Comparison of ENCODE assay signal across 9 cellular contexts in genomic region chr19:43774103-43774939, GRCh38. TPM values are rescaled to one million over a fixed set of nuclear protein-coding genes. Genes with fewer than 3 reads are reported as not detected.
A peak's percentile ranks its signal among the peaks of the same experiment; 100 is the strongest.
DNase-seq lines count a peak whose midpoint lies in the region; ATAC-seq, FAIRE-seq and TF ChIP-seq lines count a peak whose summit lies in the region.
"Had no signal": no experiment of that assay in that cellular context is flagged by ENCODE, and none has a peak within 500 bp of the region (broad histone marks: within the 10 kb centered on the region; RNA-seq: fewer than 3 reads in every experiment).

No MANE protein-coding gene starts in this region.

- TF ChIP-seq RAD21 in H1 (IDR thresholded peaks at IDR 0.05 in 1 of 2, conservative IDR thresholded peaks at IDR 0.05 in 1 of 2; ENCODE audit: low read depth in 2 of 2, low read length in 2 of 2): peak; percentile 27 to 36; a peak in 2 of 4 replicates

- peak overlapping the region in 3 of 4 donors; percentile 57 to 97 (median 76) for H3K4me3 Mint-ChIP-seq in IgD-negative memory B cell

- DNase-seq in H1 (ENCODE audit: low read depth in 1 of 2, low spot score in 2 of 2): peak in 1 of 2 experiments; percentile 84
- DNase-seq in right lobe of liver: peak; percentile 67 to 73 (median 70)
- DNase-seq in testis: peak; percentile 68
- DNase-seq in stimulated activated CD8-positive, alpha-beta memory T cell treated with anti-CD3 and anti-CD28 coated beads, Interleukin-4, amount 100 ng/mL, for 48 hours: no peak
- DNase-seq in SIG-M5 treated with dmso at 0.1 percent for 504 hours (lab: John Stamatoyannopoulos, UW; ENCODE audit: unreplicated experiment): no peak
- DNase-seq in putamen (ENCODE audit: low spot score): no peak

- H3K27me3 Mint-ChIP-seq in IgD-negative memory B cell: no peaks in the 10 kb centered on the region

- H3K4me1 ChIP-seq in H1 (replicated peaks in 1 of 4; ENCODE audit: control insufficient read depth in 3 of 4, insufficient read depth in 4 of 4, low read length in 3 of 4) (peaks cover 4 to 13% (median 8%) of the 10 kb centered on the region in 4 experiments), right lobe of liver (peaks cover 0 to 9% (median 0%) of the 10 kb centered on the region in 4 donors), testis (peaks cover 11% of the 10 kb centered on the region)

- H2AFZ ChIP-seq in H1 (ENCODE audit: low read length): peak overlapping the region; percentile 87

- no peak overlapping the region for H2BK120ac ChIP-seq in H1 (replicated peaks; ENCODE audit: low read depth, low read length)

- H3K4me1 Mint-ChIP-seq in IgD-negative memory B cell: peaks cover 30 to 38% (median 30%) of the 10 kb centered on the region in 3 donors

- no peak for FAIRE-seq in H1 (lab: Jason Lieb, UNC)

- POLR2A ChIA-PET in H1 (lab: Charles Lee; ENCODE audit: partially characterized antibody): interaction anchor here (1.3 to 5.3 kb wide), 3 partner anchors 20 to 161 kb away, joined by 3 to 23 read pairs (median 3); partner anchors contain the start of genes SMG9 and ZNF45

- intact Hi-C loops in right lobe of liver (cut with DNase I): no loop called here
- intact Hi-C loops in testis (cut with DNase I; ENCODE audit: low total_unique reads): no loop called here

- H2BK20ac ChIP-seq in H1 (ENCODE audit: low read length): no peak overlapping the region

- peak; percentile 42 to 80 (median 75) for TF ChIP-seq CTCF in H1 (IDR thresholded peaks at IDR 0.05; ENCODE audit: control extremely low read depth in 1 of 3, insufficient read depth in 1 of 3, low read depth in 1 of 3, low read length in 3 of 3)
- TF ChIP-seq CTCF in right lobe of liver (IDR thresholded peaks at IDR 0.05): peak; percentile 40 to 51 (median 48)
- TF ChIP-seq CTCF in testis (IDR thresholded peaks at IDR 0.05): peak; percentile 16 to 50 (median 47)

- 10% methylated on average over 32 of the region's 63 CpGs; no CpG with 5 or more reads in 1 of the 2 experiments for WGBS in H1 (ENCODE audit: extremely low coverage in 1 of 2, insufficient coverage in 1 of 2, insufficient read length in 1 of 2, insufficient replicate concordance in 2 of 2, low coverage in 1 of 2, low lambda C conversion rate in 2 of 2, missing lambda C conversion rate in 1 of 2), 2 experiments
- 21% methylated on average over 5 of the region's 63 CpGs for WGBS in right lobe of liver (ENCODE audit: insufficient coverage, low coverage, low lambda C conversion rate, missing lambda C conversion rate)
- 12 to 15% methylated on average over 21 to 46 of the region's 63 CpGs for WGBS in testis, 2 donors

- no peak overlapping the region for H3K18ac ChIP-seq in H1 (ENCODE audit: extremely low read depth, low read length)

- H3K27ac Mint-ChIP-seq in IgD-negative memory B cell: peak overlapping the region in 2 of 3 donors; percentile 71 to 96

- H3K9me3 ChIP-seq in H1 (ENCODE audit: insufficient read depth in 2 of 2, low read depth in 1 of 2, low read length in 1 of 2): no peaks in the 10 kb centered on the region
- H3K9me3 ChIP-seq in right lobe of liver: no peaks in the 10 kb centered on the region
- no peaks in the 10 kb centered on the region for H3K9me3 ChIP-seq in testis

- peaks cover 9% of the 10 kb centered on the region for H3K23me2 ChIP-seq in H1 (ENCODE audit: low read depth, low read length)

- no peaks in the 10 kb centered on the region for H3K9me3 Mint-ChIP-seq in IgD-negative memory B cell

- no peaks in the 10 kb centered on the region for H3K79me1 ChIP-seq in H1 (ENCODE audit: low read depth, low read length)

- H3K27ac ChIP-seq in H1 (ENCODE audit: low read depth, low read length) (no peak overlapping the region), right lobe of liver (no peak overlapping the region), testis (no peak overlapping the region)

- H3K4me3 ChIP-seq in H1 (ENCODE audit: extremely low read depth in 1 of 4, insufficient read depth in 2 of 4, low read depth in 3 of 4, low read length in 4 of 4) (peak overlapping the region; percentile 30 to 67 (median 58)), right lobe of liver (peak overlapping the region in 2 of 3 donors; percentile 7 to 22), testis (peak overlapping the region; percentile 29 to 37)

- no peak overlapping the region for H3K23ac ChIP-seq in H1 (ENCODE audit: insufficient read length)

- H4K5ac ChIP-seq in H1 (ENCODE audit: insufficient read length, low read depth, low read length): no peak overlapping the region

- TF ChIP-seq POLR2A in H1 (IDR thresholded peaks at IDR 0.05; ENCODE audit: control extremely low read depth in 1 of 2, low read depth in 2 of 2, low read length in 2 of 2) (no peak), right lobe of liver (IDR thresholded peaks at IDR 0.05) (no peak), testis (IDR thresholded peaks at IDR 0.05) (no peak)

- CTCF ChIA-PET in H1 (lab: Charles Lee; ENCODE audit: partially characterized antibody): interaction anchor here (0.6 to 37.0 kb wide), 6 partner anchors 13 to 153 kb away, joined by 3 to 703 read pairs (median 3); partner anchors contain the start of gene SMG9

- H3K27me3 ChIP-seq in H1 (replicated peaks in 1 of 4; ENCODE audit: control insufficient read depth in 3 of 4, extremely low read depth in 1 of 4, insufficient read depth in 3 of 4, low read length in 3 of 4) (peaks cover 11 to 35% (median 28%) of the 10 kb centered on the region in 4 experiments), right lobe of liver (no peaks in the 10 kb centered on the region), testis (no peaks in the 10 kb centered on the region)

- no peaks in the 10 kb centered on the region for H3K79me2 ChIP-seq in H1 (ENCODE audit: control insufficient read depth in 1 of 2, insufficient read depth in 2 of 2, low read length in 2 of 2)

- H3K9ac ChIP-seq in H1 (replicated peaks in 1 of 4; ENCODE audit: extremely low read depth in 1 of 4, low read depth in 3 of 4, low read length in 3 of 4): peak overlapping the region in 1 of 4 experiments; percentile 13; a peak in 2 of 7 replicates

- peak overlapping the region; percentile 50 for H2BK12ac ChIP-seq in H1 (ENCODE audit: low read depth, low read length)

- H2AK5ac ChIP-seq in H1 (ENCODE audit: low read depth, low read length): no peak overlapping the region

- ATAC-seq in right lobe of liver (peak; percentile 80 to 89 (median 87)), HG03354 (IDR thresholded peaks at IDR 0.05; ENCODE audit: poor library complexity, severe bottlenecking, unreplicated experiment) (no peak)

- no peak overlapping the region for H3K56ac ChIP-seq in H1 (replicated peaks; ENCODE audit: insufficient read length, low read depth, low read length)

- no peak overlapping the region for H4K91ac ChIP-seq in H1 (replicated peaks; ENCODE audit: insufficient read length, low read length)

- H3K14ac ChIP-seq in H1 (ENCODE audit: insufficient read length): no peak overlapping the region

- H3K36me3 Mint-ChIP-seq in IgD-negative memory B cell: peaks cover 7% of the 10 kb centered on the region

- no peak for TF ChIP-seq EP300 in H1 (IDR thresholded peaks at IDR 0.05; ENCODE audit: borderline replicate concordance in 1 of 2, low read depth in 2 of 2, low read length in 2 of 2)

- peak overlapping the region; percentile 69; the same call in 1 of the 2 replicates for H4K8ac ChIP-seq in H1 (ENCODE audit: extremely low read depth, insufficient read depth, low read length)

- no peak overlapping the region for H3K4ac ChIP-seq in H1 (replicated peaks; ENCODE audit: insufficient read length, low read depth, low read length)

- H2BK15ac ChIP-seq in H1 (ENCODE audit: low read length): peak overlapping the region; percentile 81; the same call in 1 of the 2 replicates

- H4K20me1 ChIP-seq in H1 (replicated peaks in 1 of 2; ENCODE audit: control insufficient read depth in 1 of 2, insufficient read depth in 2 of 2, low read length in 2 of 2): no peaks in the 10 kb centered on the region

- peak overlapping the region; percentile 55; the same call in 1 of the 2 replicates for H2BK5ac ChIP-seq in H1 (ENCODE audit: low read depth, low read length)

- H3K4me2 ChIP-seq in H1 (ENCODE audit: insufficient read depth in 1 of 2, low read depth in 2 of 2, low read length in 2 of 2): peak overlapping the region; percentile 76 to 95

- no peaks in the 10 kb centered on the region for H3K36me3 ChIP-seq in H1 (ENCODE audit: control insufficient read depth in 2 of 4, insufficient read depth in 4 of 4, low read length in 3 of 4)
- no peaks in the 10 kb centered on the region for H3K36me3 ChIP-seq in right lobe of liver
- no peaks in the 10 kb centered on the region for H3K36me3 ChIP-seq in testis (ENCODE audit: low read depth, missing control alignments)

RNA-seq across cellular contexts. Expression of gene KCNN4, which starts 6.5 kb away (rescaled TPM):
- polyA plus RNA-seq in IgD-negative memory B cell: 87.9 TPM
- total RNA-seq in H1 (2021; fragmentation: NEBNext Ultra II Directional; extraction: Animal tissue kit (Norgen Biotek cat#: 25700)): 0.78 and 1.0 TPM in 2 replicates
- polyA plus RNA-seq in H1 (2011; rRNA removed): 1.5 and 2.0 TPM in 2 replicates
- polyA plus RNA-seq in H1 (2011; cell fraction: cytosol; rRNA removed): 1.6 TPM
- 3.1 TPM for polyA plus RNA-seq in H1 (2011; cell fraction: nucleus; rRNA removed)
- polyA plus RNA-seq in H1 (2012, experiment 1 of 2): 0.64 to 1.2 TPM (median 0.86 TPM) in 4 replicates
- polyA plus RNA-seq in H1 (2012, experiment 2 of 2): 0.56 TPM
- 1.1 TPM for polyA plus RNA-seq in H1 (2013, experiment 1 of 2)
- polyA plus RNA-seq in H1 (2013, experiment 2 of 2): 1.1 TPM
- polyA minus RNA-seq in H1 (2011; rRNA and poly(A)+ RNA removed): 0.39 and 0.54 TPM in 2 replicates
- not detected for polyA minus RNA-seq in H1 (2011; cell fraction: cytosol; rRNA and poly(A)+ RNA removed)
- polyA minus RNA-seq in H1 (2011; cell fraction: nucleus; rRNA and poly(A)+ RNA removed): 2.1 TPM
- 1 to 10 TPM in 1 of 6 experiments, under 1 TPM in 4, not detected in 1; 0.18 to 1.4 (median 0.27) TPM for total RNA-seq in right lobe of liver
- 1 to 10 TPM; 2.3 to 4.6 TPM for total RNA-seq in testis
- 4.1 TPM for polyA plus RNA-seq in testis (ENCODE audit: insufficient read depth, low read depth, low replicate concordance)

RNA-seq across cellular contexts. Expression of gene SMG9, which starts 19.6 kb away (rescaled TPM):
- 15.6 TPM for polyA plus RNA-seq in IgD-negative memory B cell
- 28.7 and 34.0 TPM in 2 replicates for total RNA-seq in H1 (2021; fragmentation: NEBNext Ultra II Directional; extraction: Animal tissue kit (Norgen Biotek cat#: 25700))
- polyA plus RNA-seq in H1 (2011; rRNA removed): 20.4 and 25.6 TPM in 2 replicates
- 16.5 TPM for polyA plus RNA-seq in H1 (2011; cell fraction: cytosol; rRNA removed)
- 50.0 TPM for polyA plus RNA-seq in H1 (2011; cell fraction: nucleus; rRNA removed)
- polyA plus RNA-seq in H1 (2012, experiment 1 of 2): 21.5 to 33.3 TPM (median 28.7 TPM) in 4 replicates
- 14.0 TPM for polyA plus RNA-seq in H1 (2012, experiment 2 of 2)
- 13.1 TPM for polyA plus RNA-seq in H1 (2013, experiment 1 of 2)
- polyA plus RNA-seq in H1 (2013, experiment 2 of 2): 12.1 TPM
- 13.7 and 13.8 TPM in 2 replicates for polyA minus RNA-seq in H1 (2011; rRNA and poly(A)+ RNA removed)
- polyA minus RNA-seq in H1 (2011; cell fraction: cytosol; rRNA and poly(A)+ RNA removed): 12.5 TPM
- polyA minus RNA-seq in H1 (2011; cell fraction: nucleus; rRNA and poly(A)+ RNA removed): 15.1 TPM
- 10 to 100 TPM in 2 of 6 experiments, 1 to 10 TPM in 4; 6.5 to 13.5 (median 9.8) TPM for total RNA-seq in right lobe of liver
- 10 to 100 TPM; 65.0 to 76.8 TPM for total RNA-seq in testis
- 144 TPM for polyA plus RNA-seq in testis (ENCODE audit: insufficient read depth, low read depth, low replicate concordance)

RNA-seq across cellular contexts. Expression of gene LYPD5, which starts 27.9 kb away (rescaled TPM):
- polyA plus RNA-seq in IgD-negative memory B cell (not detected), H1 (2011; rRNA removed) (4.3 TPM in 2 replicates), testis (ENCODE audit: insufficient read depth, low read depth, low replicate concordance) (12.6 TPM)
- 0.59 and 0.74 TPM in 2 replicates for total RNA-seq in H1 (2021; fragmentation: NEBNext Ultra II Directional; extraction: Animal tissue kit (Norgen Biotek cat#: 25700))
- 2.2 TPM for polyA plus RNA-seq in H1 (2011; cell fraction: cytosol; rRNA removed)
- polyA plus RNA-seq in H1 (2011; cell fraction: nucleus; rRNA removed): 3.5 TPM
- 0.83 to 1.4 TPM (median 1.0 TPM) in 4 replicates for polyA plus RNA-seq in H1 (2012, experiment 1 of 2)
- 1.2 TPM for polyA plus RNA-seq in H1 (2012, experiment 2 of 2)
- polyA plus RNA-seq in H1 (2013, experiment 1 of 2): 1.0 TPM
- polyA plus RNA-seq in H1 (2013, experiment 2 of 2): 0.75 TPM
- polyA minus RNA-seq in H1 (2011; rRNA and poly(A)+ RNA removed): 1.4 and 1.5 TPM in 2 replicates
- 0.88 TPM for polyA minus RNA-seq in H1 (2011; cell fraction: cytosol; rRNA and poly(A)+ RNA removed)
- polyA minus RNA-seq in H1 (2011; cell fraction: nucleus; rRNA and poly(A)+ RNA removed): 6.1 TPM
- total RNA-seq in right lobe of liver (under 1 TPM in 2 of 6 experiments, not detected in 4; 0.80 to 0.87 TPM), testis (10 to 100 TPM in 1 of 2 donors, 1 to 10 TPM in 1; 4.9 to 14.7 TPM)

RNA-seq across cellular contexts. Expression of gene ZNF283, which starts 52.8 kb away (rescaled TPM):
- 2.6 TPM for polyA plus RNA-seq in IgD-negative memory B cell
- 3.6 and 4.3 TPM in 2 replicates for total RNA-seq in H1 (2021; fragmentation: NEBNext Ultra II Directional; extraction: Animal tissue kit (Norgen Biotek cat#: 25700))
- 1.1 and 1.6 TPM in 2 replicates for polyA plus RNA-seq in H1 (2011; rRNA removed)
- polyA plus RNA-seq in H1 (2011; cell fraction: cytosol; rRNA removed): 1.8 TPM
- polyA plus RNA-seq in H1 (2011; cell fraction: nucleus; rRNA removed): 2.0 TPM
- polyA plus RNA-seq in H1 (2012, experiment 1 of 2): 3.4 to 5.3 TPM (median 3.6 TPM) in 4 replicates
- 0.26 TPM for polyA plus RNA-seq in H1 (2012, experiment 2 of 2)
- polyA plus RNA-seq in H1 (2013, experiment 1 of 2): 3.7 TPM
- 4.0 TPM for polyA plus RNA-seq in H1 (2013, experiment 2 of 2)
- polyA minus RNA-seq in H1 (2011; rRNA and poly(A)+ RNA removed): 5.0 and 9.2 TPM in 2 replicates
- 2.4 TPM for polyA minus RNA-seq in H1 (2011; cell fraction: cytosol; rRNA and poly(A)+ RNA removed)
- polyA minus RNA-seq in H1 (2011; cell fraction: nucleus; rRNA and poly(A)+ RNA removed): 18.0 TPM
- 1 to 10 TPM; 1.7 to 4.0 (median 2.2) TPM for total RNA-seq in right lobe of liver
- 10 to 100 TPM in 1 of 2 donors, 1 to 10 TPM in 1; 6.9 to 10.7 TPM for total RNA-seq in testis
- polyA plus RNA-seq in testis (ENCODE audit: insufficient read depth, low read depth, low replicate concordance): 2.9 TPM

RNA-seq across cellular contexts. Expression of gene IRGC, which starts 58.4 kb away (rescaled TPM):
- polyA plus RNA-seq in IgD-negative memory B cell: not detected
- not detected in 2 replicates for total RNA-seq in H1 (2021; fragmentation: NEBNext Ultra II Directional; extraction: Animal tissue kit (Norgen Biotek cat#: 25700))
- not detected in 2 replicates for polyA plus RNA-seq in H1 (2011; rRNA removed)
- not detected for polyA plus RNA-seq in H1 (2011; cell fraction: cytosol; rRNA removed)
- not detected for polyA plus RNA-seq in H1 (2011; cell fraction: nucleus; rRNA removed)
- polyA plus RNA-seq in H1 (2012, experiment 1 of 2): not detected in 4 replicates
- not detected for polyA plus RNA-seq in H1 (2012, experiment 2 of 2)
- not detected for polyA plus RNA-seq in H1 (2013, experiment 1 of 2)
- polyA plus RNA-seq in H1 (2013, experiment 2 of 2): 0.06 TPM
- not detected in 2 replicates for polyA minus RNA-seq in H1 (2011; rRNA and poly(A)+ RNA removed)
- not detected for polyA minus RNA-seq in H1 (2011; cell fraction: cytosol; rRNA and poly(A)+ RNA removed)
- not detected for polyA minus RNA-seq in H1 (2011; cell fraction: nucleus; rRNA and poly(A)+ RNA removed)
- total RNA-seq in right lobe of liver: not detected
- 100 to 1,000 TPM in 1 of 2 donors, 10 to 100 TPM in 1; 97.4 to 218 TPM for total RNA-seq in testis
- 167 TPM for polyA plus RNA-seq in testis (ENCODE audit: insufficient read depth, low read depth, low replicate concordance)
- total RNA-seq: RPMI7951 had no signal

Comparison
In these comparisons a context has a peak if more than half of its experiments do, and no peak if none do; other contexts are left out.
1. DNase-seq: peak in right lobe of liver (3 of 3) and testis (single experiment); none in stimulated activated CD8-positive, alpha-beta memory T cell treated with anti-CD3 and anti-CD28 coated beads, Interleukin-4, amount 100 ng/mL, for 48 hours (single experiment), SIG-M5 treated with dmso at 0.1 percent for 504 hours (single experiment) and putamen (single experiment).
2. Peak in every context shown above with its lines, with median percentiles within 50 percentile points of each other: H3K4me3 ChIP-seq and CTCF ChIP-seq.